ENCODE assay signal across 10 cellular contexts in genomic region chr15:66901336-66902100, GRCh38.
DNase-seq lines count a peak whose midpoint lies in the region; ATAC-seq and TF ChIP-seq lines count a peak whose summit lies in the region.
"Had no signal": no experiment of that assay in that cellular context is flagged by ENCODE, and none has a peak within 500 bp of the region (broad histone marks: within the 10 kb centered on the region; RNA-seq: fewer than 3 reads in every experiment).

No MANE protein-coding gene starts in this region.

- intact Hi-C loops in left colon (cut with DNase I, micrococcal nuclease) = no loop called here

- peak overlapping the region; percentile 2 for H3K27ac ChIP-seq in HL-60 (replicated peaks)

- DNase-seq in AG08395 (ENCODE audit: low spot score) (peak; percentile 35), HL-60 (ENCODE audit: low read depth in 1 of 2, low spot score in 1 of 2) (no peak), astrocyte of the spinal cord (ENCODE audit: low read depth, low spot score) (peak; percentile 43), left colon (no peak), NCI-H2171 treated with DMSO at 0.1 percent for 48 hours (lab: John Stamatoyannopoulos, UW) (no peak)
- DNase-seq in activated CD4-positive, CD25-positive, alpha-beta regulatory T cell (lab: John Stamatoyannopoulos, UW) = no peak
- DNase-seq: activated CD4-positive, alpha-beta T cell treated with anti-CD3 and anti-CD28 coated beads for 36 hours; CD8-positive, alpha-beta memory T cell had no signal

- H3K27me3 ChIP-seq in HL-60 (ENCODE audit: insufficient read depth, poor library complexity, severe bottlenecking) = no peaks in the 10 kb centered on the region

- in situ Hi-C loops in astrocyte of the spinal cord (cut with HindIII; ENCODE audit: low sequenced_read_pairs) = no loop called here

- ATAC-seq in left colon = peak; percentile 27
- ATAC-seq in HG03457 (IDR thresholded peaks at IDR 0.05; ENCODE audit: unreplicated experiment) = no peak
- ATAC-seq in GM18867 (IDR thresholded peaks at IDR 0.05; ENCODE audit: unreplicated experiment) = no peak
- ATAC-seq: activated CD4-positive, alpha-beta T cell treated with anti-CD3 and anti-CD28 coated beads for 36 hours had no signal

- TF ChIP-seq CTCF in HL-60 (IDR thresholded peaks at IDR 0.05; ENCODE audit: insufficient read depth, low read length) (no peak), astrocyte of the spinal cord (IDR thresholded peaks at IDR 0.05; ENCODE audit: low read depth, low read length) (no peak)

- H3K4me3 ChIP-seq in HL-60 (replicated peaks; ENCODE audit: insufficient read depth, low read length) (no peak overlapping the region), astrocyte of the spinal cord (ENCODE audit: low read depth, low read length) (no peak overlapping the region)

Comparison
In these comparisons a context has a peak if more than half of its experiments do, and no peak if none do; other contexts are left out.
1. DNase-seq: peak in AG08395 (single experiment) and astrocyte of the spinal cord (single experiment); none in HL-60 (0 of 2), left colon (0 of 2), activated CD4-positive, CD25-positive, alpha-beta regulatory T cell (0 of 4) and NCI-H2171 treated with DMSO at 0.1 percent for 48 hours (single experiment).